Comparison of ENCODE assay signal across 1 cellular context in the genomic region with DNA sequence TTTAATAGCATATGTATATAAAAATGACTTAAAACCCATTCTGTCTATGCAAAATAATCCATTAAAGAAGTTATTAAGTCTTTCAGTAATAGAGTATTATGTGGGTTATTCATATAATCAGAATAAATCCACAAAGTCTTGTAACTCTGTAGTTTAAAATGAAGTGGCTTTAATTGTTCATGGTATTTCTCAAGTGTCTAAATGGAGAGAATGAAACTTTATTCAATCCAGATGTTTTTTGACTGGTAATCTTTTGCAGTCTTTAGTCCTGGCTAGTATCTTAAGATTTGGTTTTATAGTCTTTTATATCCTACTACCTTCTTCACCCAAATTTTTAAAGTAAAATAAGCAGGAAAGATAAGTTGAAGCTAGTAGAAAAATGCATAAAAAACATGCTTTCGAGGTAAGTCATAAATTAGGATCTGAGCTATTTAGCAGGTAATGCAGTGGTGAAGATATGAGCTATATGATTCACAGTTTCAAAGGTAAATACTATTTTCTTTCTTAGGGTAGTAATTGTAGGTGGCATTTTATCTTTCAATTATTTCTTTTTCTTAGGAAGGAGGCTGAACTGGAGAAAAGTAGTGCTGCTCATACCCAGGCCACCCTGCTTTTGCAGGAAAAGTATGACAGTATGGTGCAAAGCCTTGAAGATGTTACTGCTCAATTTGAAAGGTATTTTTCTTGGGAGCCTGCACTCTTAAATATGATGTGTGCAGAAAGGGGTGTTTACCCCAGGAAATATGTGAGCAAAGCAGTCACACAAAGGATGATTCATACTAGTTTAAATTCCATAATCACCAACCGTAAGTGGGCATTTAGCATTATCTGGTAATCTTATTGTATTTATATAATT.
A peak's percentile ranks its signal among the peaks of the same experiment; 100 is the strongest.
TF ChIP-seq lines count a peak whose summit lies in the region.

No MANE protein-coding gene starts in this region.

TF ChIP-seq in endothelial cell of umbilical vein, 7 proteins besides CTCF, POLR2A, EP300 and RAD21:
- TF ChIP-seq MAX (IDR thresholded peaks at IDR 0.05; ENCODE audit: insufficient read depth, insufficient read length) (no peak), FOS (IDR thresholded peaks at IDR 0.05; ENCODE audit: borderline replicate concordance, insufficient read depth, low read length) (peak; percentile 68), GATA2 (IDR thresholded peaks at IDR 0.05; ENCODE audit: insufficient read depth, insufficient read length, low read depth, low read length) (no peak), MYC (IDR thresholded peaks at IDR 0.05; ENCODE audit: low read depth, low read length) (no peak), POLR2AphosphoS5 (IDR thresholded peaks at IDR 0.05; ENCODE audit: insufficient read depth, low read depth, low read length) (no peak), JUN (IDR thresholded peaks at IDR 0.05; ENCODE audit: borderline replicate concordance, insufficient read depth, insufficient read length, low read depth) (peak; percentile 31), EZH2 (IDR thresholded peaks at IDR 0.05; ENCODE audit: borderline replicate concordance, low read depth, low read length, severe bottlenecking) (no peak)
